In genomic region chr11:133350045-133350444, GRCh38 we compare ENCODE assay signal across 31 cellular contexts.
DNase-seq lines count a peak whose midpoint lies in the region; ATAC-seq and TF ChIP-seq lines count a peak whose summit lies in the region.
"Had no signal": no experiment of that assay in that cellular context is flagged by ENCODE, and none has a peak within 500 bp of the region (broad histone marks: within the 10 kb centered on the region; RNA-seq: fewer than 3 reads in every experiment).

No MANE protein-coding gene starts in this region.

- intact Hi-C loops in esophagus muscularis mucosa (cut with DNase I), result no loop called here
- intact Hi-C loops in esophagus squamous epithelium (cut with DNase I), result no loop called here

- no peak overlapping the region for H2AFZ ChIP-seq in neural cell (ENCODE audit: low read depth, low read length)

- TF ChIP-seq POLR2A in esophagus muscularis mucosa (IDR thresholded peaks at IDR 0.05; ENCODE audit: low read depth) (no peak), esophagus squamous epithelium (IDR thresholded peaks at IDR 0.05) (no peak)

- no peaks in the 10 kb centered on the region for H3K9me2 ChIP-seq in neural cell (ENCODE audit: insufficient read depth, low read length)

- 60% methylated on average over 3 of the region's 3 CpGs for WGBS in esophagus muscularis mucosa
- 55 to 73% methylated on average over 2 to 3 of the region's 3 CpGs for WGBS in esophagus squamous epithelium, 2 donors

- peak; percentile 50 for DNase-seq in esophagus muscularis mucosa (ENCODE audit: extremely low spot score)
- DNase-seq in putamen (ENCODE audit: low spot score), result peak; percentile 57
- no peak for DNase-seq in esophagus squamous epithelium (lab: John Stamatoyannopoulos, UW)
- no peak for DNase-seq in activated gamma-delta T cell treated with Interleukin-2 at 50 U/mL for 16 hours
- DNase-seq: 8988T; ACHN; AML-193; BE2C; C1 segment of cervical spinal cord; Caco-2; Calu3; CD4-positive, alpha-beta memory T cell; CD4-positive, alpha-beta T cell; CD4-positive, CD25-positive, alpha-beta regulatory T cell; CD8-positive, alpha-beta memory T cell; CD8-positive, alpha-beta T cell; COR-L47; DMS 273 treated with DMSO at 0.1 percent for 48 hours; DMS153; DMS53; DMS79; DMS79 treated with DMSO at 0.1 percent for 48 hours; DND-41; EL had no signal

- ATAC-seq in GM19397 (IDR thresholded peaks at IDR 0.05; ENCODE audit: unreplicated experiment), result no peak
- ATAC-seq: A549; CD8-positive, alpha-beta T cell had no signal

- no peaks in the 10 kb centered on the region for H4K20me1 ChIP-seq in neural cell (ENCODE audit: insufficient read depth)
- H4K20me1 ChIP-seq: BLaER1; BLaER1 treated with 17β-estradiol and CSF1 and Interleukin-3, amounts not matched to agents 10 nM and 100 nM had no signal

- TF ChIP-seq RAD21 in neural cell (conservative IDR thresholded peaks at IDR 0.05), result no peak

- no peak overlapping the region for H3K4me2 ChIP-seq in neural cell (ENCODE audit: low read length)
- H3K4me2 ChIP-seq: A549; BLaER1; BLaER1 treated with 17β-estradiol and CSF1 and Interleukin-3, amounts not matched to agents 10 nM and 100 nM had no signal

- H3K36me3 ChIP-seq in esophagus muscularis mucosa (no peaks in the 10 kb centered on the region), neural cell (ENCODE audit: insufficient read depth, low read length) (no peaks in the 10 kb centered on the region), esophagus squamous epithelium (no peaks in the 10 kb centered on the region)
- H3K36me3 ChIP-seq: BE2C; BLaER1; BLaER1 treated with 17β-estradiol and CSF1 and Interleukin-3, amounts not matched to agents 10 nM and 100 nM had no signal

- no peak overlapping the region for H3K9ac ChIP-seq in neural cell (ENCODE audit: low read length)
- H3K9ac ChIP-seq: BLaER1; BLaER1 treated with 17β-estradiol and CSF1 and Interleukin-3, amounts not matched to agents 10 nM and 100 nM had no signal

- H3K4me1 ChIP-seq in esophagus muscularis mucosa, result no peaks in the 10 kb centered on the region
- H3K4me1 ChIP-seq in esophagus squamous epithelium, result no peaks in the 10 kb centered on the region
- H3K4me1 ChIP-seq: A549; BE2C; BLaER1; BLaER1 treated with 17β-estradiol and CSF1 and Interleukin-3, amounts not matched to agents 10 nM and 100 nM; Caco-2 had no signal

- no peaks in the 10 kb centered on the region for H3K79me2 ChIP-seq in neural cell (replicated peaks; ENCODE audit: insufficient read depth, low read length)

- no peak for TF ChIP-seq CTCF in esophagus muscularis mucosa (IDR thresholded peaks at IDR 0.05)
- no peak for TF ChIP-seq CTCF in neural cell (IDR thresholded peaks at IDR 0.05; ENCODE audit: poor library complexity, severe bottlenecking)
- TF ChIP-seq CTCF in esophagus squamous epithelium (IDR thresholded peaks at IDR 0.05), result no peak

- no peaks in the 10 kb centered on the region for H3K27me3 ChIP-seq in esophagus muscularis mucosa
- H3K27me3 ChIP-seq in neural cell (ENCODE audit: insufficient read depth, low read depth, low read length), result no peaks in the 10 kb centered on the region
- H3K27me3 ChIP-seq in esophagus squamous epithelium, result no peaks in the 10 kb centered on the region
- H3K27me3 ChIP-seq: BE2C; BLaER1; BLaER1 treated with 17β-estradiol and CSF1 and Interleukin-3, amounts not matched to agents 10 nM and 100 nM had no signal

- H3F3A ChIP-seq in neural cell (ENCODE audit: insufficient read depth, low read length, poor library complexity, severe bottlenecking), result no peaks in the 10 kb centered on the region

- TF ChIP-seq EP300 in esophagus muscularis mucosa (IDR thresholded peaks at IDR 0.05), result no peak
- no peak for TF ChIP-seq EP300 in neural cell (conservative IDR thresholded peaks at IDR 0.05; ENCODE audit: poor library complexity, severe bottlenecking)

- H3K4me3 ChIP-seq in esophagus muscularis mucosa, result no peak overlapping the region
- no peak overlapping the region for H3K4me3 ChIP-seq in neural cell (ENCODE audit: low read length)
- no peak overlapping the region for H3K4me3 ChIP-seq in esophagus squamous epithelium
- H3K4me3 ChIP-seq: A549; BLaER1; BLaER1 treated with 17β-estradiol and CSF1 and Interleukin-3, amounts not matched to agents 10 nM and 100 nM had no signal

- H3K9me3 ChIP-seq in esophagus muscularis mucosa (no peaks in the 10 kb centered on the region), neural cell (ENCODE audit: low read length) (no peaks in the 10 kb centered on the region), esophagus squamous epithelium (no peaks in the 10 kb centered on the region)
- H3K9me3 ChIP-seq: A549; BE2C; BLaER1; BLaER1 treated with 17β-estradiol and CSF1 and Interleukin-3, amounts not matched to agents 10 nM and 100 nM had no signal

- no peak overlapping the region for H3K27ac ChIP-seq in esophagus muscularis mucosa (replicated peaks in 1 of 4)
- peak overlapping the region; percentile 21 for H3K27ac ChIP-seq in neural cell (ENCODE audit: low read length)
- no peak overlapping the region for H3K27ac ChIP-seq in esophagus squamous epithelium
- H3K27ac ChIP-seq: 22Rv1; A549; BLaER1; BLaER1 treated with 17β-estradiol and CSF1 and Interleukin-3, amounts not matched to agents 10 nM and 100 nM; C4-2B had no signal

TF ChIP-seq in neural cell, 6 proteins besides CTCF, POLR2A, EP300 and RAD21:
- TF ChIP-seq POLR2AphosphoS5 (IDR thresholded peaks at IDR 0.05) (no peak), MXI1 (conservative IDR thresholded peaks at IDR 0.05; ENCODE audit: poor library complexity, severe bottlenecking) (no peak), EZH2 (IDR thresholded peaks at IDR 0.05; ENCODE audit: borderline replicate concordance, insufficient read depth, low read length, poor library complexity, severe bottlenecking) (no peak), REST (IDR thresholded peaks at IDR 0.05; ENCODE audit: borderline replicate concordance) (no peak), SMC3 (conservative IDR thresholded peaks at IDR 0.05; ENCODE audit: poor library complexity) (no peak), TAF1 (IDR thresholded peaks at IDR 0.05; ENCODE audit: low read depth) (no peak)

Comparison
In these comparisons a context has a peak if more than half of its experiments do, and no peak if none do; other contexts are left out.
1. DNase-seq: peak in esophagus muscularis mucosa (single experiment) and putamen (single experiment); none in esophagus squamous epithelium (single experiment) and activated gamma-delta T cell treated with Interleukin-2 at 50 U/mL for 16 hours (single experiment).